11 cellular contexts compared by ENCODE assay signal in the genomic region with DNA sequence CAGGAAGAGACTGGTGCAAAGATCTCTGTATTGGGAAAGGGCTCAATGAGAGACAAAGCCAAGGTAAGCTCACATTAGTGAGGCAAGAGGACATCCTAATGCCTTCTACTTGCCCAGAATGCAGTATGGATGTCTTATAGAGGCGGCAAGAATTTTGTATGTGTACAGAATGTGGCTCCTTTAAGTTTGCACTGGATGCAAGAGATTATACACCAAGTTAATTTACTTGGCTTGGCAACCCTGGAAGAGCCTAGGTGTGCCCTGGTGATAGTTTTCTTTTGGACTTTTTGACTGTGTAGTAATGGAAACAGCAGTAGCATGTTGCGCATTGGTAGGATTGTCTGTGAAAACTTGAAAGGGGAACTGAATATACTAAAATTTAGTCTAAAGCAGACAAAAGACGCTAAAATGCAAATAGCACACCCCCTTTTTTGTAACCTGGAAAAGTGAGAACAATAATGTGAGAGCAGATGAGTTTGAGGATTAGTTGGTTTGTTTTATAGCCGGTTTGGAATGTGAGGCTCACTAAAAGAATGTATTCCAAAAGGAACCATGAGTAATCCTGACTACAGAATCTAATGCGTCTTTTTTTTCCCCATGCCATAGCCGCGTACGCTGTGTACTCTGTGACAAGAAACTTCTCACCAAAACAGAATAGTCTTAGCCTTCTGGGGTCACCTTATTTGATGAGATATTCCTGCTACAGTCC. TPM values are rescaled to one million over a fixed set of nuclear protein-coding genes. Genes with fewer than 3 reads are reported as not detected.
A peak's percentile ranks its signal among the peaks of the same experiment; 100 is the strongest.
DNase-seq lines count a peak whose midpoint lies in the region; ATAC-seq and TF ChIP-seq lines count a peak whose summit lies in the region.
"Had no signal": no experiment of that assay in that cellular context is flagged by ENCODE, and none has a peak within 500 bp of the region (broad histone marks: within the 10 kb centered on the region; RNA-seq: fewer than 3 reads in every experiment).

No MANE protein-coding gene starts in this region.

- H3K9me3 ChIP-seq in mammary epithelial cell (replicated peaks; ENCODE audit: insufficient read depth, low read length) (no peaks in the 10 kb centered on the region), breast epithelium (no peaks in the 10 kb centered on the region), transverse colon (no peaks in the 10 kb centered on the region), left ventricle myocardium inferior (replicated peaks) (no peaks in the 10 kb centered on the region), heart left ventricle (no peaks in the 10 kb centered on the region)
- H3K9me3 ChIP-seq: BLaER1 treated with 17β-estradiol and CSF1 and Interleukin-3, amounts not matched to agents 10 nM and 100 nM had no signal

- TF ChIP-seq POLR2A in breast epithelium (IDR thresholded peaks at IDR 0.05) (no peak), transverse colon (IDR thresholded peaks at IDR 0.05) (no peak), heart left ventricle (IDR thresholded peaks at IDR 0.05) (no peak)

- TF ChIP-seq CTCF in mammary epithelial cell (conservative IDR thresholded peaks at IDR 0.05 in 1 of 2, IDR thresholded peaks at IDR 0.05 in 1 of 2; ENCODE audit: extremely low read depth in 1 of 2, insufficient read depth in 1 of 2, low read depth in 1 of 2, low read length in 2 of 2) (no peak), breast epithelium (IDR thresholded peaks at IDR 0.05) (no peak), transverse colon (IDR thresholded peaks at IDR 0.05) (no peak), left ventricle myocardium inferior (IDR thresholded peaks at IDR 0.05; ENCODE audit: borderline replicate concordance) (no peak), heart left ventricle (IDR thresholded peaks at IDR 0.05) (no peak)

- H3K79me2 ChIP-seq in mammary epithelial cell (ENCODE audit: insufficient read depth, low read length) (peaks cover 96% of the 10 kb centered on the region), mesendoderm (ENCODE audit: control insufficient read depth, insufficient read depth, low read length) (peaks cover 78% of the 10 kb centered on the region)

- intact Hi-C loops in mammary epithelial cell (cut with micrococcal nuclease), result no loop called here
- intact Hi-C loops in breast epithelium (cut with DNase I; ENCODE audit: low total_unique reads), result no loop called here
- intact Hi-C loops in transverse colon (cut with DNase I; ENCODE audit: low total_unique reads), result no loop called here
- intact Hi-C loops in left ventricle myocardium inferior (cut with micrococcal nuclease), result no loop called here
- intact Hi-C loops in heart left ventricle (cut with DNase I), result no loop called here

- no peak overlapping the region for H4K8ac ChIP-seq in mesendoderm (ENCODE audit: low read depth, low read length)

- H3K4me3 ChIP-seq in mammary epithelial cell (replicated peaks in 1 of 3; ENCODE audit: insufficient read depth in 1 of 3, low read depth in 2 of 3, low read length in 3 of 3) (no peak overlapping the region), breast epithelium (no peak overlapping the region), transverse colon (no peak overlapping the region), mesendoderm (ENCODE audit: low read length) (no peak overlapping the region), left ventricle myocardium inferior (no peak overlapping the region), heart left ventricle (no peak overlapping the region)
- H3K4me3 ChIP-seq: BLaER1 treated with 17β-estradiol and CSF1 and Interleukin-3, amounts not matched to agents 10 nM and 100 nM had no signal

- 96% methylated on average over 8 of the region's 8 CpGs for WGBS in mammary epithelial cell (ENCODE audit: low coverage, missing lambda C conversion rate)
- 60 to 71% methylated on average over 7 to 8 of the region's 8 CpGs for WGBS in transverse colon (ENCODE audit: low coverage in 1 of 2), 2 donors
- no CpG with 5 or more reads among the region's 8 CpGs for WGBS in mesendoderm (ENCODE audit: extremely low coverage, insufficient coverage, low lambda C conversion rate)
- WGBS in heart left ventricle, 4 donors, result 88 to 92% (median 91%) methylated on average over 8 of the region's 8 CpGs

- H2BK120ac ChIP-seq in mesendoderm (ENCODE audit: low read depth, low read length), result no peak overlapping the region

- H3K23ac ChIP-seq in mesendoderm (ENCODE audit: low read length), result no peak overlapping the region

- no peak overlapping the region for H3K18ac ChIP-seq in mesendoderm (ENCODE audit: low read length)

- H3K36me3 ChIP-seq in mammary epithelial cell (ENCODE audit: insufficient read depth, low read length) (peaks cover 29% of the 10 kb centered on the region), breast epithelium (no peaks in the 10 kb centered on the region), transverse colon (peaks cover 0 to 36% (median 17%) of the 10 kb centered on the region in 4 donors), mesendoderm (ENCODE audit: control insufficient read depth, insufficient read depth, low read length) (peaks cover 14% of the 10 kb centered on the region), left ventricle myocardium inferior (peaks cover 52% of the 10 kb centered on the region), heart left ventricle (peaks cover 0 to 48% (median 11%) of the 10 kb centered on the region in 9 donors)

- H3K9ac ChIP-seq in mammary epithelial cell (ENCODE audit: insufficient read depth, low read length) (no peak overlapping the region), mesendoderm (ENCODE audit: low read length) (no peak overlapping the region)
- H3K9ac ChIP-seq: BLaER1 treated with 17β-estradiol and CSF1 and Interleukin-3, amounts not matched to agents 10 nM and 100 nM had no signal

- ATAC-seq in heart left ventricle, result no peak

- H3K79me1 ChIP-seq in mesendoderm (ENCODE audit: low read length), result peaks cover 14% of the 10 kb centered on the region

- H3K27ac ChIP-seq in mammary epithelial cell (ENCODE audit: insufficient read depth, low read depth, low read length) (no peak overlapping the region), breast epithelium (peak overlapping the region in 1 of 2 donors; percentile 1), transverse colon (peak overlapping the region; percentile 28 to 63 (median 56)), mesendoderm (ENCODE audit: low read depth, low read length) (no peak overlapping the region), left ventricle myocardium inferior (replicated peaks) (no peak overlapping the region), heart left ventricle (no peak overlapping the region)
- H3K27ac ChIP-seq: BLaER1 treated with 17β-estradiol and CSF1 and Interleukin-3, amounts not matched to agents 10 nM and 100 nM had no signal

- no peak overlapping the region for H2AFZ ChIP-seq in mammary epithelial cell (ENCODE audit: low read depth, low read length)

- BruUV-seq in mammary epithelial cell (replicated peaks; lab: Mats Ljungman, UMichigan), result TSS peak; percentile 5

- no peak overlapping the region for H4K5ac ChIP-seq in mesendoderm (ENCODE audit: low read length)

- CTCF ChIA-PET in mammary epithelial cell (lab: Charles Lee; ENCODE audit: low non-redundant PET), result no interaction called here

- H3K4me1 ChIP-seq in mammary epithelial cell (ENCODE audit: insufficient read depth, low read length), result no peaks in the 10 kb centered on the region
- no peaks in the 10 kb centered on the region for H3K4me1 ChIP-seq in breast epithelium
- H3K4me1 ChIP-seq in transverse colon, result peaks cover 9 to 43% (median 21%) of the 10 kb centered on the region in 4 donors
- H3K4me1 ChIP-seq in mesendoderm (ENCODE audit: control insufficient read depth, low read depth, low read length), result no peaks in the 10 kb centered on the region
- peaks cover 23% of the 10 kb centered on the region for H3K4me1 ChIP-seq in left ventricle myocardium inferior
- H3K4me1 ChIP-seq in heart left ventricle, result peaks cover 0 to 24% (median 6%) of the 10 kb centered on the region in 12 donors

- dilution Hi-C loops in mammary epithelial cell (cut with HindIII; ENCODE audit: low sequenced_read_pairs), result no loop called here

- H3K4ac ChIP-seq in mesendoderm (ENCODE audit: low read depth, low read length), result no peak overlapping the region

- no peak overlapping the region for H2BK15ac ChIP-seq in mesendoderm (replicated peaks; ENCODE audit: low read depth)

- no peak overlapping the region for H2BK5ac ChIP-seq in mesendoderm (ENCODE audit: low read length)

- no peak overlapping the region for H3K56ac ChIP-seq in mesendoderm (ENCODE audit: low read length)

- no peak overlapping the region for H2AK5ac ChIP-seq in mesendoderm (ENCODE audit: low read length)

- H4K20me1 ChIP-seq in mammary epithelial cell (ENCODE audit: insufficient read depth, low read length), result peaks cover 19% of the 10 kb centered on the region

- H3K4me2 ChIP-seq in mammary epithelial cell (ENCODE audit: insufficient read depth, low read depth, low read length) (no peak overlapping the region), mesendoderm (ENCODE audit: low read length) (no peak overlapping the region)

- in situ Hi-C loops in mammary epithelial cell (cut with MboI; ENCODE audit: low sequenced_read_pairs in 2 of 2), result no loop called here
- in situ Hi-C loops in transverse colon (cut with MboI; ENCODE audit: low pct_ligation_motif_present in 1 of 4, low pct_unique_long_range_greater_than_20kb in 1 of 4, low sequenced_read_pairs in 3 of 4), result no loop called here

- H3K27me3 ChIP-seq in mammary epithelial cell (ENCODE audit: insufficient read depth, low read length) (no peaks in the 10 kb centered on the region), breast epithelium (no peaks in the 10 kb centered on the region), transverse colon (no peaks in the 10 kb centered on the region), mesendoderm (ENCODE audit: insufficient read depth, low read length, poor library complexity) (no peaks in the 10 kb centered on the region), left ventricle myocardium inferior (ENCODE audit: low read depth) (no peaks in the 10 kb centered on the region), heart left ventricle (no peaks in the 10 kb centered on the region)
- H3K27me3 ChIP-seq: BLaER1 treated with 17β-estradiol and CSF1 and Interleukin-3, amounts not matched to agents 10 nM and 100 nM had no signal

- no peak for TF ChIP-seq EP300 in transverse colon (IDR thresholded peaks at IDR 0.05; ENCODE audit: low read depth)

- no peak for DNase-seq in mammary epithelial cell
- DNase-seq in breast epithelium (ENCODE audit: low spot score in 2 of 2), result no peak
- peak; percentile 81 for DNase-seq in amniotic epithelial cell (ENCODE audit: low read depth)
- peak; percentile 82 for DNase-seq in iris pigment epithelial cell (ENCODE audit: low read depth)
- no peak for DNase-seq in transverse colon
- DNase-seq in mesendoderm, result no peak
- no peak for DNase-seq in left ventricle myocardium inferior
- DNase-seq in heart left ventricle, result no peak
- DNase-seq: activated T-cell treated with anti-CD3 and anti-CD28 coated beads, Interleukin-2, amount 50 U/mL, for 48 hours; naive B cell had no signal

RNA-seq across cellular contexts. Expression of a gene that starts 18.1 kb away (rescaled TPM):
- total RNA-seq in mammary epithelial cell (100 to 1,000 TPM in 1 of 2 donors, 10 to 100 TPM in 1; 39.8 to 109 TPM), breast epithelium (10 to 100 TPM; 58.2 to 78.7 (median 66.9) TPM), transverse colon (10 to 100 TPM; 49.3 to 83.4 (median 57.1) TPM), left ventricle myocardium inferior (58.2 TPM), heart left ventricle (10 to 100 TPM; 45.2 to 79.3 (median 68.5) TPM)
- polyA plus RNA-seq in mammary epithelial cell (46.6 TPM), heart left ventricle (10 to 100 TPM; 33.0 to 58.6 TPM)
- polyA minus RNA-seq in mammary epithelial cell, result 103 TPM
- 245 TPM for polyA plus RNA-seq in mesendoderm (2013, experiment 1 of 2)
- 252 TPM for polyA plus RNA-seq in mesendoderm (2013, experiment 2 of 2)

RNA-seq across cellular contexts. Expression of a gene that starts 41.0 kb away (rescaled TPM):
- total RNA-seq in mammary epithelial cell (10 to 100 TPM in 1 of 2 donors, 1 to 10 TPM in 1; 3.7 to 15.5 TPM), breast epithelium (1 to 10 TPM; 4.2 to 6.2 (median 4.8) TPM), transverse colon (10 to 100 TPM in 1 of 4 donors, 1 to 10 TPM in 3; 2.6 to 35.8 (median 3.5) TPM), left ventricle myocardium inferior (5.8 TPM), heart left ventricle (10 to 100 TPM in 1 of 9 donors, 1 to 10 TPM in 8; 2.7 to 15.1 (median 6.3) TPM)
- polyA plus RNA-seq in mammary epithelial cell (15.8 TPM), heart left ventricle (1 to 10 TPM; 4.5 to 6.8 TPM)
- 11.7 TPM for polyA minus RNA-seq in mammary epithelial cell
- 22.1 TPM for polyA plus RNA-seq in mesendoderm (2013, experiment 1 of 2)
- polyA plus RNA-seq in mesendoderm (2013, experiment 2 of 2), result 20.5 TPM

Comparison
In these comparisons a context has a peak if more than half of its experiments do, and no peak if none do; other contexts are left out.
1. DNase-seq: peak in amniotic epithelial cell (single experiment) and iris pigment epithelial cell (single experiment); none in mammary epithelial cell (single experiment), breast epithelium (0 of 2), transverse colon (single experiment), mesendoderm (single experiment), left ventricle myocardium inferior (single experiment) and heart left ventricle (0 of 5).
2. H3K27ac ChIP-seq: peak in transverse colon (4 of 4); none in mammary epithelial cell (single experiment), mesendoderm (single experiment), left ventricle myocardium inferior (single experiment) and heart left ventricle (0 of 12).